Comparison of ENCODE assay signal across 16 cellular contexts in genomic region chr7:80249619-80250305, GRCh38.
"Had no signal": no experiment of that assay in that cellular context is flagged by ENCODE, and none has a peak within 500 bp of the region (broad histone marks: within the 10 kb centered on the region; RNA-seq: fewer than 3 reads in every experiment).

No MANE protein-coding gene starts in this region.

- H3K36me3 Mint-ChIP-seq: T-cell had no signal

- H3K9me3 ChIP-seq: heart left ventricle, psoas muscle, thoracic aorta had no signal

- H3K27ac Mint-ChIP-seq: activated CD8-positive, alpha-beta T cell treated with anti-CD3 and anti-CD28 coated beads, Interleukin-2, amount 10 ng/mL, durations not matched to agents 7 days and 5 days; activated T-helper 17 cell treated with anti-CD3 and anti-CD28 coated beads, Interleukin-2, amount 50 U/mL, for 72 hours; endodermal cell; nephron; stimulated activated naive CD8-positive, alpha-beta T cell treated with anti-CD3 and anti-CD28 coated beads, Interleukin-15, Interleukin-2, amounts not matched to agents 100 ng/mL and 50 ng/mL, for 24 hours; T-cell had no signal

- H3K4me1 Mint-ChIP-seq: activated T-helper 17 cell treated with anti-CD3 and anti-CD28 coated beads, Interleukin-2, amount 50 U/mL, for 72 hours; endodermal cell had no signal

- DNase-seq: activated CD8-positive, alpha-beta T cell treated with anti-CD3 and anti-CD28 coated beads, Interleukin-2, amount 10 ng/mL, durations not matched to agents 7 days and 5 days; activated naive CD4-positive, alpha-beta T cell treated with anti-CD3 and anti-CD28 coated beads, Interleukin-2, amount 50 U/mL, for 16 hours; cerebellar nuclear complex; endodermal cell; heart left ventricle; mammary epithelial cell; occipital lobe; psoas muscle; stimulated activated CD4-positive, alpha-beta T cell treated with anti-CD3 and anti-CD28 coated beads, Interleukin-15, amount 100 ng/mL, for 24 hours; stimulated activated CD4-positive, alpha-beta T cell treated with anti-CD3 and anti-CD28 coated beads, Interleukin-4, amount 100 ng/mL, for 24 hours; T-cell had no signal

- H3K27me3 Mint-ChIP-seq: activated T-helper 17 cell treated with anti-CD3 and anti-CD28 coated beads, Interleukin-2, amount 50 U/mL, for 72 hours; stimulated activated naive CD8-positive, alpha-beta T cell treated with anti-CD3 and anti-CD28 coated beads, Interleukin-15, Interleukin-2, amounts not matched to agents 100 ng/mL and 50 ng/mL, for 24 hours; T-cell had no signal

- H3K4me1 ChIP-seq: psoas muscle had no signal

- ATAC-seq: activated CD8-positive, alpha-beta T cell treated with anti-CD3 and anti-CD28 coated beads, Interleukin-2, amount 10 ng/mL, durations not matched to agents 7 days and 5 days; activated T-helper 17 cell treated with anti-CD3 and anti-CD28 coated beads, Interleukin-2, amount 50 U/mL, for 72 hours; heart left ventricle; psoas muscle; T-cell had no signal

- H3K4me3 ChIP-seq: heart left ventricle, psoas muscle, thoracic aorta had no signal

- H3K36me3 ChIP-seq: heart left ventricle, thoracic aorta had no signal

- H3K27me3 ChIP-seq: heart left ventricle had no signal

- H3K4me3 Mint-ChIP-seq: activated CD8-positive, alpha-beta T cell treated with anti-CD3 and anti-CD28 coated beads, Interleukin-2, amount 10 ng/mL, durations not matched to agents 7 days and 5 days; activated T-helper 17 cell treated with anti-CD3 and anti-CD28 coated beads, Interleukin-2, amount 50 U/mL, for 72 hours; endodermal cell; nephron; stimulated activated naive CD8-positive, alpha-beta T cell treated with anti-CD3 and anti-CD28 coated beads, Interleukin-15, Interleukin-2, amounts not matched to agents 100 ng/mL and 50 ng/mL, for 24 hours; T-cell had no signal

- H3K27ac ChIP-seq: heart left ventricle, psoas muscle, thoracic aorta, VCaP had no signal

- H3K9me3 Mint-ChIP-seq: endodermal cell, nephron had no signal
